ENCODE assay signal across 35 cellular contexts in the genomic region with DNA sequence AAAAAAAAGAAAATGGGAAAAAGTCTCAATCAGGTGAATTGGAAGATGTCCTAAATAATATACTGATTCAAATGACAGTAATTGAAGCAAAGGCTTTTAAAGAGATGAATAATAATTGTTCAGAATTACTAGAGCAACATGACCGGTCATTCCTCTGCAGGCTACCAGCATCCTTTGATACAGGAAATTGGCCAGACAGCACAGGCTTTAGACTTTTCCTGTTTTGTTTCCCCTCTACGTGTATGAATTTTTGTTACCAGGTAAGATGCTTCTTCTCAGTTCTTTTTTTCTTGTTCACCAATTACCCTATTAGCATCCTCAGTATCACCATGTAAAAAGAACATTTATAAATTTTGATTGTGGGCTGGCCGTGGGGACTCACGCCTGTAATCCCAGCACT.
"Had no signal": no experiment of that assay in that cellular context is flagged by ENCODE, and none has a peak within 500 bp of the region (broad histone marks: within the 10 kb centered on the region; RNA-seq: fewer than 3 reads in every experiment).

No MANE protein-coding gene starts in this region.

- H3K9me3 ChIP-seq: ascending aorta, esophagus squamous epithelium, neutrophil, prostate gland, stomach, thyroid gland, upper lobe of left lung, vagina had no signal

- H3K36me3 ChIP-seq: ascending aorta, esophagus squamous epithelium, neutrophil, pancreas, prostate gland, stomach, thyroid gland, upper lobe of left lung, vagina had no signal

- ATAC-seq: left cardiac atrium; left ventricle myocardium superior; pancreas; stimulated activated naive B cell treated with anti-CD40 and anti-IgM and Interleukin-4, amounts not matched to agents 10 μg/mL and 1 μg/mL and 100 μg/mL, for 72 hours; T-helper 17 cell had no signal

- H3K27me3 Mint-ChIP-seq: activated CD4-positive, alpha-beta memory T cell treated with anti-CD3 and anti-CD28 coated beads for 36 hours; activated CD4-positive, alpha-beta T cell treated with anti-CD3 and anti-CD28 coated beads, Interleukin-2, amount 10 ng/mL, durations not matched to agents 24 days and 14 days; activated naive CD4-positive, alpha-beta T cell treated with anti-CD3 and anti-CD28 coated beads, Interleukin-2, amount 10 ng/mL, durations not matched to agents 7 days and 5 days; activated naive CD8-positive, alpha-beta T cell treated with anti-CD3 and anti-CD28 coated beads, Interleukin-2, amount 10 ng/mL, durations not matched to agents 7 days and 5 days; brain; naive B cell; stimulated activated naive B cell treated with anti-CD40 and anti-IgM and Interleukin-4, amounts not matched to agents 10 μg/mL and 1 μg/mL and 100 μg/mL, for 72 hours; T-helper 17 cell had no signal

- H3K4me2 ChIP-seq: smooth muscle cell had no signal

- H3K4me1 ChIP-seq: ascending aorta, esophagus squamous epithelium, prostate gland, thyroid gland, upper lobe of left lung, vagina had no signal

- H3K4me1 Mint-ChIP-seq: activated CD4-positive, alpha-beta T cell treated with anti-CD3 and anti-CD28 coated beads, Interleukin-2, amount 10 ng/mL, durations not matched to agents 24 days and 14 days; activated naive CD4-positive, alpha-beta T cell treated with anti-CD3 and anti-CD28 coated beads, Interleukin-2, amount 10 ng/mL, durations not matched to agents 7 days and 5 days; activated naive CD8-positive, alpha-beta T cell treated with anti-CD3 and anti-CD28 coated beads, Interleukin-2, amount 10 ng/mL, durations not matched to agents 7 days and 5 days; endodermal cell; naive B cell; nephron progenitor cell; stimulated activated naive B cell treated with anti-CD40 and anti-IgM and Interleukin-4, amounts not matched to agents 10 μg/mL and 1 μg/mL and 100 μg/mL, for 72 hours had no signal

- FAIRE-seq: keratinocyte, pancreas had no signal

- H3K27me3 ChIP-seq: ascending aorta, esophagus squamous epithelium, neutrophil, pancreas, stomach, thyroid gland, upper lobe of left lung, vagina had no signal

- DNase-seq: activated CD4-positive, alpha-beta memory T cell treated with anti-CD3 and anti-CD28 coated beads for 36 hours; activated CD4-positive, alpha-beta T cell treated with anti-CD3 and anti-CD28 coated beads, Interleukin-2, amount 10 ng/mL, durations not matched to agents 24 days and 14 days; activated CD4-positive, CD25-positive, alpha-beta regulatory T cell treated with anti-CD3 and anti-CD28 coated beads, Interleukin-2, amount 50 U/mL, for 72 hours; activated CD8-positive, alpha-beta memory T cell treated with anti-CD3 and anti-CD28 coated beads, Interleukin-2, amount 50 U/mL, for 4 hours; activated effector memory CD4-positive, alpha-beta T cell treated with anti-CD3 and anti-CD28 coated beads, Interleukin-2, amount 50 U/mL, for 16 hours; activated naive CD4-positive, alpha-beta T cell treated with anti-CD3 and anti-CD28 coated beads, Interleukin-2, amount 10 ng/mL, durations not matched to agents 7 days and 5 days; activated naive CD8-positive, alpha-beta T cell treated with anti-CD3 and anti-CD28 coated beads, Interleukin-2, amount 10 ng/mL, durations not matched to agents 7 days and 5 days; activated T-cell treated with anti-CD3 and anti-CD28 coated beads, Interleukin-2, amount 50 U/mL, for 1 hour; cortex of kidney; endodermal cell; esophagus squamous epithelium; foreskin melanocyte; left cardiac atrium; left ventricle myocardium superior; mammary epithelial cell; naive B cell; nephron progenitor cell; pancreas; stimulated activated CD4-positive, alpha-beta T cell treated with anti-CD3 and anti-CD28 coated beads, Interleukin-1b, Interleukin-23, amount 100 ng/mL, for 48 hours; stimulated activated CD4-positive, alpha-beta T cell treated with anti-CD3 and anti-CD28 coated beads, Interleukin-4, amount 100 ng/mL, for 4 hours; stimulated activated naive B cell treated with anti-CD40 and anti-IgM and Interleukin-4, amounts not matched to agents 10 μg/mL and 1 μg/mL and 100 μg/mL, for 72 hours; stomach; T-helper 17 cell; T1000; thyroid gland had no signal

- H3K27ac ChIP-seq: ascending aorta, epithelial cell of prostate, esophagus squamous epithelium, neutrophil, pancreas, prostate gland, stomach, thyroid gland, upper lobe of left lung, vagina had no signal

- H3K9me3 Mint-ChIP-seq: activated CD4-positive, alpha-beta memory T cell treated with anti-CD3 and anti-CD28 coated beads for 36 hours; activated CD4-positive, alpha-beta T cell treated with anti-CD3 and anti-CD28 coated beads, Interleukin-2, amount 10 ng/mL, durations not matched to agents 24 days and 14 days; activated naive CD4-positive, alpha-beta T cell treated with anti-CD3 and anti-CD28 coated beads, Interleukin-2, amount 10 ng/mL, durations not matched to agents 7 days and 5 days; activated naive CD8-positive, alpha-beta T cell treated with anti-CD3 and anti-CD28 coated beads, Interleukin-2, amount 10 ng/mL, durations not matched to agents 7 days and 5 days; activated T-helper 1 cell treated with anti-CD3 and anti-CD28 coated beads, Interleukin-12 subunit alpha, Interleukin-12 subunit beta, Interleukin-2, Interleukin-4 antibody, amounts not matched to agents 30 ng/mL and 10 ng/mL and 1 ng/mL, durations not matched to agents 14 hours and 24 hours and 36 hours had no signal

- H3K4me3 ChIP-seq: ascending aorta, esophagus squamous epithelium, pancreas, prostate gland, smooth muscle cell, stomach, thyroid gland, upper lobe of left lung, vagina had no signal

- H3K36me3 Mint-ChIP-seq: activated CD4-positive, alpha-beta memory T cell treated with anti-CD3 and anti-CD28 coated beads for 36 hours; activated naive CD4-positive, alpha-beta T cell treated with anti-CD3 and anti-CD28 coated beads, Interleukin-2, amount 10 ng/mL, durations not matched to agents 7 days and 5 days; naive B cell had no signal

- H3K27ac Mint-ChIP-seq: activated CD4-positive, alpha-beta memory T cell treated with anti-CD3 and anti-CD28 coated beads for 36 hours; activated CD4-positive, alpha-beta T cell treated with anti-CD3 and anti-CD28 coated beads, Interleukin-2, amount 10 ng/mL, durations not matched to agents 24 days and 14 days; activated naive CD4-positive, alpha-beta T cell treated with anti-CD3 and anti-CD28 coated beads, Interleukin-2, amount 10 ng/mL, durations not matched to agents 7 days and 5 days; activated naive CD8-positive, alpha-beta T cell treated with anti-CD3 and anti-CD28 coated beads, Interleukin-2, amount 10 ng/mL, durations not matched to agents 7 days and 5 days; activated T-helper 1 cell treated with anti-CD3 and anti-CD28 coated beads, Interleukin-12 subunit alpha, Interleukin-12 subunit beta, Interleukin-2, Interleukin-4 antibody, amounts not matched to agents 30 ng/mL and 10 ng/mL and 1 ng/mL, durations not matched to agents 14 hours and 24 hours and 36 hours; brain; endodermal cell; naive B cell; nephron progenitor cell; stimulated activated naive B cell treated with anti-CD40 and anti-IgM and Interleukin-4, amounts not matched to agents 10 μg/mL and 1 μg/mL and 100 μg/mL, for 72 hours; T-helper 17 cell had no signal

- H3K4me3 Mint-ChIP-seq: activated CD4-positive, alpha-beta memory T cell treated with anti-CD3 and anti-CD28 coated beads for 36 hours; activated CD4-positive, alpha-beta T cell treated with anti-CD3 and anti-CD28 coated beads, Interleukin-2, amount 10 ng/mL, durations not matched to agents 24 days and 14 days; activated naive CD4-positive, alpha-beta T cell treated with anti-CD3 and anti-CD28 coated beads, Interleukin-2, amount 10 ng/mL, durations not matched to agents 7 days and 5 days; activated naive CD8-positive, alpha-beta T cell treated with anti-CD3 and anti-CD28 coated beads, Interleukin-2, amount 10 ng/mL, durations not matched to agents 7 days and 5 days; activated T-helper 1 cell treated with anti-CD3 and anti-CD28 coated beads, Interleukin-12 subunit alpha, Interleukin-12 subunit beta, Interleukin-2, Interleukin-4 antibody, amounts not matched to agents 30 ng/mL and 10 ng/mL and 1 ng/mL, durations not matched to agents 14 hours and 24 hours and 36 hours; brain; endodermal cell; naive B cell; nephron progenitor cell; stimulated activated naive B cell treated with anti-CD40 and anti-IgM and Interleukin-4, amounts not matched to agents 10 μg/mL and 1 μg/mL and 100 μg/mL, for 72 hours; T-helper 17 cell had no signal
